Comparison of ENCODE assay signal across 1 cellular context in genomic region chr10:70070834-70071233, GRCh38.
TF ChIP-seq lines count a peak whose summit lies in the region.

No MANE protein-coding gene starts in this region.

TF ChIP-seq in HepG2, 621 proteins besides CTCF, POLR2A, EP300 and RAD21:
- TF ChIP-seq FOXC1 (CRISPR knock-in tag; IDR thresholded peaks at IDR 0.05; ENCODE audit: borderline replicate concordance) (no peak), AGO2 (optimal IDR thresholded peaks at IDR 0.05; ENCODE audit: low read depth, low read length) (peak; percentile 23), ZNF3 (CRISPR knock-in tag; IDR thresholded peaks at IDR 0.05) (no peak), ZBTB20 (CRISPR knock-in tag; IDR thresholded peaks at IDR 0.05; ENCODE audit: borderline replicate concordance, low read depth) (no peak)
TF ChIP-seq in HepG2: peak in this region for 1.
